Comparison of ENCODE assay signal across 18 cellular contexts in genomic region chr10:13414137-13414536, GRCh38.
DNase-seq lines count a peak whose midpoint lies in the region; ATAC-seq and TF ChIP-seq lines count a peak whose summit lies in the region.
"Had no signal": no experiment of that assay in that cellular context is flagged by ENCODE, and none has a peak within 500 bp of the region (broad histone marks: within the 10 kb centered on the region; RNA-seq: fewer than 3 reads in every experiment).

No MANE protein-coding gene starts in this region.

- H3K27me3 Mint-ChIP-seq in Caco-2 (ENCODE audit: insufficient read depth, unreplicated experiment), result no peaks in the 10 kb centered on the region

- intact Hi-C loops in Caco-2 (cut with micrococcal nuclease; ENCODE audit: unreplicated experiment), result no loop called here

- no peak overlapping the region for H3K27ac ChIP-seq in HEK293 (ENCODE audit: extremely low read depth, low read depth, low read length)
- peak overlapping the region; percentile 78 for H3K27ac ChIP-seq in VCaP
- peak overlapping the region; percentile 42 for H3K27ac ChIP-seq in hepatocyte
- H3K27ac ChIP-seq: BLaER1 had no signal

- H2AFZ ChIP-seq in hepatocyte, result no peak overlapping the region

- WGBS in hepatocyte (ENCODE audit: low lambda C conversion rate, missing lambda C conversion rate), result 93% methylated on average over 1 of the region's 1 CpG

- H3K79me2 ChIP-seq in hepatocyte, result no peaks in the 10 kb centered on the region

- H3K36me3 ChIP-seq in HEK293 (ENCODE audit: control insufficient read depth in 2 of 2, insufficient read depth in 1 of 2, low read length in 2 of 2) (no peaks in the 10 kb centered on the region), hepatocyte (replicated peaks; ENCODE audit: insufficient read depth, low read depth) (no peaks in the 10 kb centered on the region), Caco-2 (ENCODE audit: control insufficient read depth, insufficient read depth, low read length) (no peaks in the 10 kb centered on the region)
- H3K36me3 ChIP-seq: BE2C, BLaER1 had no signal

- ATAC-seq in GM18502 (IDR thresholded peaks at IDR 0.05; ENCODE audit: poor library complexity, unreplicated experiment), result no peak

- H3K4me1 Mint-ChIP-seq in Caco-2 (ENCODE audit: low read depth, unreplicated experiment), result peaks cover 20% of the 10 kb centered on the region
- H3K4me1 Mint-ChIP-seq: CD14-positive monocyte; CD4-positive, alpha-beta memory T cell; CD4-positive, CD25-positive, alpha-beta regulatory T cell; CD8-positive, alpha-beta memory T cell had no signal

- H3K36me3 Mint-ChIP-seq in Caco-2 (ENCODE audit: insufficient read depth, unreplicated experiment), result no peaks in the 10 kb centered on the region
- H3K36me3 Mint-ChIP-seq: CD14-positive monocyte; CD4-positive, alpha-beta memory T cell; CD4-positive, CD25-positive, alpha-beta regulatory T cell; CD8-positive, alpha-beta memory T cell had no signal

- H3K4me2 ChIP-seq in hepatocyte, result no peak overlapping the region
- H3K4me2 ChIP-seq: BLaER1 had no signal

- no peak overlapping the region for H3K27ac Mint-ChIP-seq in Caco-2 (ENCODE audit: unreplicated experiment)
- H3K27ac Mint-ChIP-seq: CD14-positive monocyte; CD4-positive, alpha-beta memory T cell; CD4-positive, CD25-positive, alpha-beta regulatory T cell; CD8-positive, alpha-beta memory T cell had no signal

- no peak for DNase-seq in hepatocyte (ENCODE audit: low spot score)
- DNase-seq in Caco-2, result no peak
- DNase-seq: 8988T; ACHN; BE2C; C1 segment of cervical spinal cord; Calu3; CD4-positive, alpha-beta memory T cell; CD4-positive, CD25-positive, alpha-beta regulatory T cell; CD8-positive, alpha-beta memory T cell; COR-L47; DMS79 treated with DMSO at 0.1 percent for 48 hours; GF-D8 had no signal

- H3K9me3 Mint-ChIP-seq in Caco-2 (ENCODE audit: unreplicated experiment), result peaks cover 32% of the 10 kb centered on the region

- no peak overlapping the region for H3K4me3 Mint-ChIP-seq in Caco-2 (ENCODE audit: unreplicated experiment)
- H3K4me3 Mint-ChIP-seq: CD14-positive monocyte; CD4-positive, alpha-beta memory T cell; CD4-positive, CD25-positive, alpha-beta regulatory T cell; CD8-positive, alpha-beta memory T cell had no signal

- BruUV-seq in Caco-2 (replicated peaks; lab: Mats Ljungman, UMichigan), result no TSS peak

- H3K27me3 ChIP-seq in hepatocyte (no peaks in the 10 kb centered on the region), Caco-2 (replicated peaks; ENCODE audit: control insufficient read depth, insufficient read depth, low read length) (no peaks in the 10 kb centered on the region)
- H3K27me3 ChIP-seq: BE2C, BLaER1 had no signal

- CTCF ChIA-PET in HEK293 (lab: Yijun Ruan, JAX), result interaction anchor here (0.6 to 5.9 kb wide), 11 partner anchors 9 to 123 kb away, joined by 3 to 32 read pairs (median 4); no protein-coding TSS in a partner anchor
- CTCF ChIA-PET in Caco-2 (lab: Charles Lee), result interaction anchor here (0.7 to 2.6 kb wide), 7 partner anchors 10 to 123 kb away, joined by 3 to 23 read pairs (median 7); no protein-coding TSS in a partner anchor

- no peaks in the 10 kb centered on the region for H3K9me3 ChIP-seq in HEK293 (ENCODE audit: control insufficient read depth, insufficient read depth, low read depth, low read length)
- no peaks in the 10 kb centered on the region for H3K9me3 ChIP-seq in hepatocyte (ENCODE audit: low read depth)
- peaks cover 17% of the 10 kb centered on the region for H3K9me3 ChIP-seq in Caco-2
- H3K9me3 ChIP-seq: BE2C had no signal

- H3K4me1 ChIP-seq in HEK293 (ENCODE audit: control insufficient read depth, insufficient read depth, low read length) (no peaks in the 10 kb centered on the region), hepatocyte (ENCODE audit: insufficient read depth) (no peaks in the 10 kb centered on the region), Caco-2 (peaks cover 23% of the 10 kb centered on the region)
- H3K4me1 ChIP-seq: BE2C had no signal

- no peaks in the 10 kb centered on the region for H3K9me2 ChIP-seq in hepatocyte (replicated peaks; ENCODE audit: insufficient read depth)

- POLR2A ChIA-PET in HEK293 (lab: Yijun Ruan, JAX) (no interaction called here), Caco-2 (lab: Charles Lee) (interaction anchor here (1.0 kb wide), 1 partner anchor 30 kb away, joined by 3 read pairs; no protein-coding TSS in a partner anchor)

- no peaks in the 10 kb centered on the region for H4K20me1 ChIP-seq in hepatocyte (ENCODE audit: insufficient read depth, poor library complexity, severe bottlenecking)
- H4K20me1 ChIP-seq: BLaER1 had no signal

- TF ChIP-seq CTCF in HEK293 (tag by site-specific recombination; IDR thresholded peaks at IDR 0.05) (no peak), VCaP (conservative IDR thresholded peaks at IDR 0.05) (no peak), hepatocyte (IDR thresholded peaks at IDR 0.05; ENCODE audit: poor library complexity) (no peak), Caco-2 (IDR thresholded peaks at IDR 0.05; ENCODE audit: insufficient read depth in 1 of 2, low read depth in 1 of 2, low read length in 1 of 2, severe bottlenecking in 1 of 2, unreplicated experiment in 1 of 2) (no peak)

- H3K4me3 ChIP-seq in HEK293 (ENCODE audit: low read depth, low read length), result no peak overlapping the region
- H3K4me3 ChIP-seq in hepatocyte, result no peak overlapping the region
- no peak overlapping the region for H3K4me3 ChIP-seq in Caco-2 (ENCODE audit: low read depth, low read length)
- H3K4me3 ChIP-seq: BLaER1 had no signal

TF ChIP-seq in HEK293, 187 proteins besides CTCF, POLR2A, EP300 and RAD21 (continues in another document):
- TF ChIP-seq ZSCAN16 (tag by site-specific recombination; IDR thresholded peaks at IDR 0.05), result no peak
- no peak for TF ChIP-seq ZNF692 (tag by site-specific recombination; IDR thresholded peaks at IDR 0.05)
- TF ChIP-seq ZNF248 (tag by site-specific recombination; IDR thresholded peaks at IDR 0.05), result no peak
- no peak for TF ChIP-seq ZNF558 (tag by site-specific recombination; IDR thresholded peaks at IDR 0.05)
- TF ChIP-seq ZNF341 (tag by site-specific recombination; IDR thresholded peaks at IDR 0.05; ENCODE audit: low read depth), result no peak
- TF ChIP-seq INSM2 (tag by site-specific recombination; IDR thresholded peaks at IDR 0.05), result no peak
- TF ChIP-seq HIC1 (tag by site-specific recombination; IDR thresholded peaks at IDR 0.05), result no peak
- TF ChIP-seq ZNF211 (tag by site-specific recombination; IDR thresholded peaks at IDR 0.05; ENCODE audit: low read depth), result peak; percentile 98
- no peak for TF ChIP-seq TRIM28 (IDR thresholded peaks at IDR 0.05; ENCODE audit: borderline replicate concordance, low read length)
- no peak for TF ChIP-seq ZNF146 (tag by site-specific recombination; IDR thresholded peaks at IDR 0.05)
- peak; percentile 42 for TF ChIP-seq SETDB1 (IDR thresholded peaks at IDR 0.05; ENCODE audit: insufficient read length, low read length)
- TF ChIP-seq ZNF645 (tag by site-specific recombination; IDR thresholded peaks at IDR 0.05), result no peak
- TF ChIP-seq ZFP69B (tag by site-specific recombination; IDR thresholded peaks at IDR 0.05), result no peak
- TF ChIP-seq ZNF791 (tag by site-specific recombination; IDR thresholded peaks at IDR 0.05), result no peak
